ENCODE assay signal across 21 cellular contexts in the genomic region with DNA sequence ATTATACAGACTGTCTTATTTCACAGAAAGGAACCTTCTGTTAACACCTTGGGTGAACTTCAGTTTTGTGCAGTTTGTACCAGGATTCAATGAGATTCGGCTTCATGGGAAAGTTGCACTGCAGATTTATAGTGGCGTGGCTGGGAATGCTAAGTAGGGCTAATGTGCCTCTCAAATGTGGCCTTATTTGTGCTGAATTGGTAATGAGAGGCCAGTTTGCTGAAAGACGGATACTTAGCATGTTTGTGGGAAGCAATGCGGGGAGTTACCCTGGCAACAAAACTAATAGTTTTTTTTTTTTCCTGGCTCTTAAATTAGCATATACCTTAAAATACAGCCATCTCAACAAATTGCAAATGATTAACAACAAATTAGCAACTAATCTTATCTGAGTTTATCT. TPM values are rescaled to one million over a fixed set of nuclear protein-coding genes. Genes with fewer than 3 reads are reported as not detected.
DNase-seq lines count a peak whose midpoint lies in the region; ATAC-seq, FAIRE-seq and TF ChIP-seq lines count a peak whose summit lies in the region.
"Had no signal": no experiment of that assay in that cellular context is flagged by ENCODE, and none has a peak within 500 bp of the region (broad histone marks: within the 10 kb centered on the region; RNA-seq: fewer than 3 reads in every experiment).

No MANE protein-coding gene starts in this region.

- no peak for FAIRE-seq in GM12891 (lab: Jason Lieb, UNC)
- FAIRE-seq: GM12878, HepG2 had no signal

- peaks cover 7% of the 10 kb centered on the region for H3K9me3 Mint-ChIP-seq in neural progenitor cell
- H3K9me3 Mint-ChIP-seq: HFFc6 had no signal

- peaks cover 12% of the 10 kb centered on the region for H3K36me3 Mint-ChIP-seq in neural progenitor cell

- H3K4me1 ChIP-seq in neural progenitor cell = peaks cover 14% of the 10 kb centered on the region
- H3K4me1 ChIP-seq: BLaER1 had no signal

- no peak for TF ChIP-seq CTCF in neural progenitor cell (IDR thresholded peaks at IDR 0.05)

- no peaks in the 10 kb centered on the region for H3F3A ChIP-seq in neural progenitor cell (ENCODE audit: low read depth)

- no peaks in the 10 kb centered on the region for H3K27me3 ChIP-seq in neural progenitor cell
- H3K27me3 ChIP-seq: BLaER1 had no signal

- peak; percentile 2 for DNase-seq in DMS79 treated with DMSO at 0.1 percent for 48 hours (lab: John Stamatoyannopoulos, UW)
- DNase-seq in DMS79 (lab: John Stamatoyannopoulos, UW) = no peak
- no peak for DNase-seq in neural progenitor cell (ENCODE audit: low spot score)
- no peak for DNase-seq in NCI-H774 (lab: John Stamatoyannopoulos, UW)
- no peak for DNase-seq in GM12891 (ENCODE audit: insufficient read length, low spot score)
- DNase-seq: 8988T; CD8-positive, alpha-beta memory T cell; GDM1; HFFc6; KG1; NCI-H1436; NCI-H2029; NCI-H2171; NCI-H446; PC-9 had no signal

- H3K4me1 Mint-ChIP-seq in neural progenitor cell = peaks cover 31% of the 10 kb centered on the region

- H3K4me3 Mint-ChIP-seq in neural progenitor cell = no peak overlapping the region
- H3K4me3 Mint-ChIP-seq: CD8-positive, alpha-beta memory T cell; HFFc6 had no signal

- no peaks in the 10 kb centered on the region for H3K79me2 ChIP-seq in neural progenitor cell (ENCODE audit: low read depth)

- TF ChIP-seq POLR2A in GM12891 (IDR thresholded peaks at IDR 0.05; ENCODE audit: low read depth, low read length) = no peak

- no peaks in the 10 kb centered on the region for H3K36me3 ChIP-seq in neural progenitor cell

- H3K9me3 ChIP-seq in neural progenitor cell (ENCODE audit: low read depth) = no peaks in the 10 kb centered on the region

- no peak overlapping the region for H3K4me2 ChIP-seq in neural progenitor cell
- H3K4me2 ChIP-seq: BLaER1, PC-9 had no signal

- no peaks in the 10 kb centered on the region for H3K27me3 Mint-ChIP-seq in neural progenitor cell (ENCODE audit: insufficient read depth, low read depth)

- ATAC-seq in HG03521 (IDR thresholded peaks at IDR 0.05; ENCODE audit: unreplicated experiment) = no peak
- no peak for ATAC-seq in activated CD4-positive, CD25-positive, alpha-beta regulatory T cell treated with anti-CD3 and anti-CD28 coated beads, Interleukin-2, amount 50 U/mL, for 24 hours
- ATAC-seq: GM12878, HepG2 had no signal

- H3K4me3 ChIP-seq in neural progenitor cell = no peak overlapping the region
- H3K4me3 ChIP-seq: BLaER1, GM12878, PC-9 had no signal

- H3K27ac Mint-ChIP-seq in neural progenitor cell = peak overlapping the region; percentile 72
- H3K27ac Mint-ChIP-seq: CD8-positive, alpha-beta memory T cell had no signal

- H3K27ac ChIP-seq in cingulate gyrus (ENCODE audit: low read depth, low read length) (peak overlapping the region; percentile 73), neural progenitor cell (no peak overlapping the region)
- H3K27ac ChIP-seq: BLaER1, PC-9 had no signal

- no peak overlapping the region for H3K9ac ChIP-seq in neural progenitor cell
- H3K9ac ChIP-seq: BLaER1 had no signal

- peaks cover 4% of the 10 kb centered on the region for H4K20me1 ChIP-seq in neural progenitor cell (ENCODE audit: low read depth)

- no peak overlapping the region for H2AFZ ChIP-seq in neural progenitor cell (replicated peaks)
- H2AFZ ChIP-seq: PC-9 had no signal

TF ChIP-seq in GM12891, 5 proteins besides CTCF, POLR2A, EP300 and RAD21:
- TF ChIP-seq POLR2AphosphoS5 (IDR thresholded peaks at IDR 0.05; ENCODE audit: low read depth, low read length) (no peak), POU2F2 (IDR thresholded peaks at IDR 0.05; ENCODE audit: low read depth, low read length) (no peak), TAF1 (IDR thresholded peaks at IDR 0.05; ENCODE audit: low read depth, low read length) (no peak), PAX5 (IDR thresholded peaks at IDR 0.05; ENCODE audit: insufficient read depth, low read length, severe bottlenecking) (no peak), SPI1 (IDR thresholded peaks at IDR 0.05; ENCODE audit: low read depth, low read length) (no peak)

RNA-seq across cellular contexts. Expression of a gene that starts 28.6 kb away (rescaled TPM):
- total RNA-seq in neural progenitor cell (ENCODE audit: low replicate concordance) = 0.03 TPM in 1 of 2 replicates, not detected in the other
- polyA plus RNA-seq in GM12891 (2012; ENCODE audit: low read depth, missing spikeins) = 0.36 TPM
- total RNA-seq: CD8-positive, alpha-beta memory T cell had no signal
- polyA plus RNA-seq: CD8-positive, alpha-beta memory T cell had no signal

RNA-seq across cellular contexts. Expression of a gene that starts 55.5 kb away (rescaled TPM):
- total RNA-seq in neural progenitor cell (ENCODE audit: low replicate concordance) = 6.6 and 9.3 TPM in 2 replicates
- polyA plus RNA-seq in GM12891 (2012; ENCODE audit: low read depth, missing spikeins) = 1.4 TPM
